Comparison of ENCODE assay signal across 22 cellular contexts in genomic region chr16:84541999-84542876, GRCh38. TPM values are rescaled to one million over a fixed set of nuclear protein-coding genes. Genes with fewer than 3 reads are reported as not detected.
DNase-seq lines count a peak whose midpoint lies in the region; ATAC-seq and TF ChIP-seq lines count a peak whose summit lies in the region.
"Had no signal": no experiment of that assay in that cellular context is flagged by ENCODE, and none has a peak within 500 bp of the region (broad histone marks: within the 10 kb centered on the region; RNA-seq: fewer than 3 reads in every experiment).

No MANE protein-coding gene starts in this region.

- peak overlapping the region; percentile 3 for H3K4me3 Mint-ChIP-seq in nephron progenitor cell
- H3K4me3 Mint-ChIP-seq: CD8-positive, alpha-beta memory T cell; dendritic cell treated with granulocyte-macrophage colony-stimulating factor and Interleukin-4, amounts not matched to agents 40 ng/mL and 50 ng/mL, for 4 days; stimulated activated effector memory CD8-positive, alpha-beta T cell treated with anti-CD3 and anti-CD28 coated beads, Interleukin-12 subunit alpha, Interleukin-12 subunit beta, amount 100 ng/mL, for 72 hours had no signal

- peaks cover 7% of the 10 kb centered on the region for H3K9me3 Mint-ChIP-seq in nephron progenitor cell
- H3K9me3 Mint-ChIP-seq: dendritic cell treated with granulocyte-macrophage colony-stimulating factor and Interleukin-4, amounts not matched to agents 40 ng/mL and 50 ng/mL, for 4 days; stimulated activated effector memory CD8-positive, alpha-beta T cell treated with anti-CD3 and anti-CD28 coated beads, Interleukin-12 subunit alpha, Interleukin-12 subunit beta, amount 100 ng/mL, for 72 hours had no signal

- no peak for TF ChIP-seq CTCF in VCaP (conservative IDR thresholded peaks at IDR 0.05)
- no peak for TF ChIP-seq CTCF in fibroblast of mammary gland (conservative IDR thresholded peaks at IDR 0.05; ENCODE audit: control insufficient read depth, insufficient read depth, low read depth, low read length)
- TF ChIP-seq CTCF in nephron progenitor cell (IDR thresholded peaks at IDR 0.05): no peak

- ATAC-seq in esophagus mucosa (no peak), HG02884 (IDR thresholded peaks at IDR 0.05; ENCODE audit: unreplicated experiment) (no peak), GM19452 (IDR thresholded peaks at IDR 0.05; ENCODE audit: unreplicated experiment) (no peak)
- ATAC-seq: mucosa of descending colon; stimulated activated effector memory CD8-positive, alpha-beta T cell treated with anti-CD3 and anti-CD28 coated beads, Interleukin-12 subunit alpha, Interleukin-12 subunit beta, amount 100 ng/mL, for 72 hours had no signal

- H3K4me3 ChIP-seq in fibroblast of mammary gland (ENCODE audit: control insufficient read depth, low read depth, low read length): no peak overlapping the region
- H3K4me3 ChIP-seq: GM23248, left ventricle myocardium inferior, mucosa of descending colon, tibial artery had no signal

- in situ Hi-C loops in Caki2 (cut with HindIII; ENCODE audit: low pct_unique_long_range_greater_than_20kb, low sequenced_read_pairs): no loop called here

- peaks cover 85% of the 10 kb centered on the region for H3K4me1 Mint-ChIP-seq in nephron progenitor cell

- H3K36me3 Mint-ChIP-seq in nephron progenitor cell (ENCODE audit: low read depth): no peaks in the 10 kb centered on the region

- H3K27me3 Mint-ChIP-seq in nephron progenitor cell (ENCODE audit: low read depth, poor library complexity): peaks cover 3% of the 10 kb centered on the region
- H3K27me3 Mint-ChIP-seq: CD8-positive, alpha-beta memory T cell had no signal

- peak overlapping the region; percentile 59 for H3K27ac Mint-ChIP-seq in nephron progenitor cell
- H3K27ac Mint-ChIP-seq: dendritic cell treated with granulocyte-macrophage colony-stimulating factor and Interleukin-4, amounts not matched to agents 40 ng/mL and 50 ng/mL, for 4 days; stimulated activated effector memory CD8-positive, alpha-beta T cell treated with anti-CD3 and anti-CD28 coated beads, Interleukin-12 subunit alpha, Interleukin-12 subunit beta, amount 100 ng/mL, for 72 hours had no signal

- peak overlapping the region; percentile 56 for H3K27ac ChIP-seq in VCaP
- H3K27ac ChIP-seq: GM23248, left ventricle myocardium inferior, tibial artery had no signal

- peak; percentile 78 for DNase-seq in Caki2 (ENCODE audit: low read depth)
- DNase-seq in fibroblast of mammary gland (ENCODE audit: low read depth): peak; percentile 23
- DNase-seq in nephron progenitor cell: no peak
- no peak for DNase-seq in hippocampal formation (lab: John Stamatoyannopoulos, UW)
- DNase-seq: activated CD4-positive, alpha-beta T cell treated with anti-CD3 and anti-CD28 coated beads, Interleukin-2, amount 50 U/mL, for 1 hour; activated gamma-delta T cell; anterior cingulate cortex; CD8-positive, alpha-beta memory T cell; DND-41; GM23248; left ventricle myocardium inferior; NCI-H1048; NCI-H2081; NCI-H524 treated with DMSO at 0.1 percent for 48 hours; tibial artery had no signal

RNA-seq across cellular contexts. Expression of gene MEAK7, which starts 37.8 kb away (rescaled TPM):
- total RNA-seq in Caki2 (2014; rRNA removed; shearing (Covaris generic); ENCODE audit: low replicate concordance): 28.7 and 37.2 TPM in 2 replicates
- total RNA-seq in esophagus mucosa: 58.3 TPM

Comparison
In these comparisons a context has a peak if more than half of its experiments do, and no peak if none do; other contexts are left out.
1. DNase-seq: peak in Caki2 (single experiment) and fibroblast of mammary gland (single experiment); none in nephron progenitor cell (single experiment) and hippocampal formation (0 of 2).